ENCODE assay signal across 1 cellular context in the genomic region with DNA sequence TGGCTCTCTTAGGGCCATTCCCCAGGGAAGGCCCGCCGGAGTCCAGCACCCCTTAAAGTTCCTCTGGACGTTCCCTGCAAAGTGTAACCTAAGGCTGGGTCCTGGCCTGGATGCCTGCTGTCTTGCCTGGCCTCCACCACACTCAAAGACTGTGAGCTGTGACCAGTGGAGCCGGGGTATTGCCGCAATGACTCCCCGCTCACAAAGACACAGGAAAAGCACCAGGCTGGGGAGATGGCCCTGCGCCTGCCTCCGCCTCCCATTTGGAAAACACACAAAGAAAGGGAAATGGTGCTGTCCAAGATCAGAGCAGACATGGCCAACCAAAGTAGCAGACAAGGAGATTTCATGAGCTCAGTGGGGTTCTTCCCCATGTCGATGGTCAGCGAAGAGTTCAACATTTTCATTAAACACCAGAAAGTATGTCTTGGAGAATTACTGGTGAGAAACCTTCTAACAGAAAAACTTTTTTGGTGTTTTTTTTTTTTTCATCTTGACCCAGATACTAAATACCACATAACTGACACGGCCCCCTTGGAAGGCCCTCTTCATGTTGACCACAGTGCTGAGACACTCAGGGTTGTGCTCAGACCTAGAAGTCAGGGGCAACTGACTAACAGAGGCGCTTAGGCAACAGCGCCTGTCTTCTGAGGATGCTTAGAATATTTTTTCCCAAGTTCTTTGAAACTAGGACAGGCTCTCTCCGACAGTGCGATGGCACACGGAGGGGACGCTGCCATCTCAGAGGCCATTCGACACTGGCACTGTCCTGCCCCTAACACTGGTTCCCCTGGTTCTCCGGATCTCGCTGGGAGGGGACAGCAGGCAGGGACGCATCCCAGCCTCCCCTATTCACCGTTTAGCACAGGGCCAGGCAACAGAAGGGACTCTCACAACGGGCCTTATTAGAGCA.
TF ChIP-seq lines count a peak whose summit lies in the region.

No MANE protein-coding gene starts in this region.

TF ChIP-seq in HepG2, 621 proteins besides CTCF, POLR2A, EP300 and RAD21 (continued from another document):
- TF ChIP-seq, protein P1, sequence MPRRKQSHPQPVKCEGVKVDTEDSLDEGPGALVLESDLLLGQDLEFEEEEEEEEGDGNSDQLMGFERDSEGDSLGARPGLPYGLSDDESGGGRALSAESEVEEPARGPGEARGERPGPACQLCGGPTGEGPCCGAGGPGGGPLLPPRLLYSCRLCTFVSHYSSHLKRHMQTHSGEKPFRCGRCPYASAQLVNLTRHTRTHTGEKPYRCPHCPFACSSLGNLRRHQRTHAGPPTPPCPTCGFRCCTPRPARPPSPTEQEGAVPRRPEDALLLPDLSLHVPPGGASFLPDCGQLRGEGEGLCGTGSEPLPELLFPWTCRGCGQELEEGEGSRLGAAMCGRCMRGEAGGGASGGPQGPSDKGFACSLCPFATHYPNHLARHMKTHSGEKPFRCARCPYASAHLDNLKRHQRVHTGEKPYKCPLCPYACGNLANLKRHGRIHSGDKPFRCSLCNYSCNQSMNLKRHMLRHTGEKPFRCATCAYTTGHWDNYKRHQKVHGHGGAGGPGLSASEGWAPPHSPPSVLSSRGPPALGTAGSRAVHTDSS (CRISPR knock-in tag; conservative IDR thresholded peaks at IDR 0.05), result no peak
- TF ChIP-seq ZNF550 (CRISPR knock-in tag; IDR thresholded peaks at IDR 0.05; ENCODE audit: borderline replicate concordance) (no peak), ZNF382 (CRISPR knock-in tag; IDR thresholded peaks at IDR 0.05; ENCODE audit: borderline replicate concordance) (no peak), ZNF660 (CRISPR knock-in tag; IDR thresholded peaks at IDR 0.05; ENCODE audit: borderline replicate concordance, low read depth) (no peak), ZNF33B (CRISPR knock-in tag; IDR thresholded peaks at IDR 0.05) (no peak), XBP1 (CRISPR knock-in tag; IDR thresholded peaks at IDR 0.05) (no peak), ZNF317 (CRISPR knock-in tag; IDR thresholded peaks at IDR 0.05) (no peak)
- TF ChIP-seq, protein P2, sequence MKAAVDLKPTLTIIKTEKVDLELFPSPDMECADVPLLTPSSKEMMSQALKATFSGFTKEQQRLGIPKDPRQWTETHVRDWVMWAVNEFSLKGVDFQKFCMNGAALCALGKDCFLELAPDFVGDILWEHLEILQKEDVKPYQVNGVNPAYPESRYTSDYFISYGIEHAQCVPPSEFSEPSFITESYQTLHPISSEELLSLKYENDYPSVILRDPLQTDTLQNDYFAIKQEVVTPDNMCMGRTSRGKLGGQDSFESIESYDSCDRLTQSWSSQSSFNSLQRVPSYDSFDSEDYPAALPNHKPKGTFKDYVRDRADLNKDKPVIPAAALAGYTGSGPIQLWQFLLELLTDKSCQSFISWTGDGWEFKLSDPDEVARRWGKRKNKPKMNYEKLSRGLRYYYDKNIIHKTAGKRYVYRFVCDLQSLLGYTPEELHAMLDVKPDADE (CRISPR knock-in tag; IDR thresholded peaks at IDR 0.05), result no peak
- TF ChIP-seq, protein P3, sequence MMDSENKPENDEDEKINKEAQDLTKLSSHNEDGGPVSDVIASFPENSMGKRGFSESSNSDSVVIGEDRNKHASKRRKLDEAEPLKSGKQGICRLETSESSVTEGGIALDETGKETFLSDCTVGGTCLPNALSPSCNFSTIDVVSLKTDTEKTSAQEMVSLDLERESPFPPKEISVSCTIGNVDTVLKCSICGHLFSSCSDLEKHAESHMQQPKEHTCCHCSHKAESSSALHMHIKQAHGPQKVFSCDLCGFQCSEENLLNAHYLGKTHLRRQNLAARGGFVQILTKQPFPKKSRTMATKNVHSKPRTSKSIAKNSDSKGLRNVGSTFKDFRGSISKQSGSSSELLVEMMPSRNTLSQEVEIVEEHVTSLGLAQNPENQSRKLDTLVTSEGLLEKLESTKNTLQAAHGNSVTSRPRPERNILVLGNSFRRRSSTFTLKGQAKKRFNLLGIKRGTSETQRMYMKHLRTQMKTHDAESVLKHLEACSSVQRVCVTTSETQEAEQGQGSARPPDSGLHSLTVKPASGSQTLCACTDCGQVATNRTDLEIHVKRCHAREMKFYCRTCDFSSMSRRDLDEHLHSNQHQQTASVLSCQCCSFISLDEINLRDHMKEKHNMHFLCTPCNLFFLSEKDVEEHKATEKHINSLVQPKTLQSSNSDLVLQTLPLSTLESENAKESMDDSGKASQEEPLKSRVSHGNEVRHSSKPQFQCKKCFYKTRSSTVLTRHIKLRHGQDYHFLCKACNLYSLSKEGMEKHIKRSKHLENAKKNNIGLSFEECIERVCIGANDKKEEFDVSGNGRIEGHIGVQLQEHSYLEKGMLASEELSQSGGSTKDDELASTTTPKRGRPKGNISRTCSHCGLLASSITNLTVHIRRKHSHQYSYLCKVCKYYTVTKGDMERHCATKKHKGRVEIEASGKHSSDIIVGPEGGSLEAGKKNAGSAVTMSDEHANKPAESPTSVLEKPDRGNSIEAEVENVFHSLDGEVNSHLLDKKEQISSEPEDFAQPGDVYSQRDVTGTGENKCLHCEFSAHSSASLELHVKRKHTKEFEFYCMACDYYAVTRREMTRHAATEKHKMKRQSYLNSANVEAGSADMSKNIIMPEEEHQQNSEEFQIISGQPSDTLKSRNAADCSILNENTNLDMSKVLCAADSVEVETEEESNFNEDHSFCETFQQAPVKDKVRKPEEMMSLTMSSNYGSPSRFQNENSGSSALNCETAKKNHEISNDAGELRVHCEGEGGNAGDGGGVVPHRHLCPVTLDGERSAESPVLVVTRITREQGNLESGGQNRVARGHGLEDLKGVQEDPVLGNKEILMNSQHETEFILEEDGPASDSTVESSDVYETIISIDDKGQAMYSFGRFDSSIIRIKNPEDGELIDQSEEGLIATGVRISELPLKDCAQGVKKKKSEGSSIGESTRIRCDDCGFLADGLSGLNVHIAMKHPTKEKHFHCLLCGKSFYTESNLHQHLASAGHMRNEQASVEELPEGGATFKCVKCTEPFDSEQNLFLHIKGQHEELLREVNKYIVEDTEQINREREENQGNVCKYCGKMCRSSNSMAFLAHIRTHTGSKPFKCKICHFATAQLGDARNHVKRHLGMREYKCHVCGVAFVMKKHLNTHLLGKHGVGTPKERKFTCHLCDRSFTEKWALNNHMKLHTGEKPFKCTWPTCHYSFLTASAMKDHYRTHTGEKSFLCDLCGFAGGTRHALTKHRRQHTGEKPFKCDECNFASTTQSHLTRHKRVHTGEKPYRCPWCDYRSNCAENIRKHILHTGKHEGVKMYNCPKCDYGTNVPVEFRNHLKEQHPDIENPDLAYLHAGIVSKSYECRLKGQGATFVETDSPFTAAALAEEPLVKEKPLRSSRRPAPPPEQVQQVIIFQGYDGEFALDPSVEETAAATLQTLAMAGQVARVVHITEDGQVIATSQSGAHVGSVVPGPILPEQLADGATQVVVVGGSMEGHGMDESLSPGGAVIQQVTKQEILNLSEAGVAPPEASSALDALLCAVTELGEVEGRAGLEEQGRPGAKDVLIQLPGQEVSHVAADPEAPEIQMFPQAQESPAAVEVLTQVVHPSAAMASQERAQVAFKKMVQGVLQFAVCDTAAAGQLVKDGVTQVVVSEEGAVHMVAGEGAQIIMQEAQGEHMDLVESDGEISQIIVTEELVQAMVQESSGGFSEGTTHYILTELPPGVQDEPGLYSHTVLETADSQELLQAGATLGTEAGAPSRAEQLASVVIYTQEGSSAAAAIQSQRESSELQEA (CRISPR knock-in tag; IDR thresholded peaks at IDR 0.05; ENCODE audit: not compliant biosample characterization), result no peak
- TF ChIP-seq, protein P4, sequence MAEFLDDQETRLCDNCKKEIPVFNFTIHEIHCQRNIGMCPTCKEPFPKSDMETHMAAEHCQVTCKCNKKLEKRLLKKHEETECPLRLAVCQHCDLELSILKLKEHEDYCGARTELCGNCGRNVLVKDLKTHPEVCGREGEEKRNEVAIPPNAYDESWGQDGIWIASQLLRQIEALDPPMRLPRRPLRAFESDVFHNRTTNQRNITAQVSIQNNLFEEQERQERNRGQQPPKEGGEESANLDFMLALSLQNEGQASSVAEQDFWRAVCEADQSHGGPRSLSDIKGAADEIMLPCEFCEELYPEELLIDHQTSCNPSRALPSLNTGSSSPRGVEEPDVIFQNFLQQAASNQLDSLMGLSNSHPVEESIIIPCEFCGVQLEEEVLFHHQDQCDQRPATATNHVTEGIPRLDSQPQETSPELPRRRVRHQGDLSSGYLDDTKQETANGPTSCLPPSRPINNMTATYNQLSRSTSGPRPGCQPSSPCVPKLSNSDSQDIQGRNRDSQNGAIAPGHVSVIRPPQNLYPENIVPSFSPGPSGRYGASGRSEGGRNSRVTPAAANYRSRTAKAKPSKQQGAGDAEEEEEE (CRISPR knock-in tag; IDR thresholded peaks at IDR 0.05; ENCODE audit: borderline replicate concordance), result no peak
